Comparison of ENCODE assay signal across 8 cellular contexts in the genomic region with DNA sequence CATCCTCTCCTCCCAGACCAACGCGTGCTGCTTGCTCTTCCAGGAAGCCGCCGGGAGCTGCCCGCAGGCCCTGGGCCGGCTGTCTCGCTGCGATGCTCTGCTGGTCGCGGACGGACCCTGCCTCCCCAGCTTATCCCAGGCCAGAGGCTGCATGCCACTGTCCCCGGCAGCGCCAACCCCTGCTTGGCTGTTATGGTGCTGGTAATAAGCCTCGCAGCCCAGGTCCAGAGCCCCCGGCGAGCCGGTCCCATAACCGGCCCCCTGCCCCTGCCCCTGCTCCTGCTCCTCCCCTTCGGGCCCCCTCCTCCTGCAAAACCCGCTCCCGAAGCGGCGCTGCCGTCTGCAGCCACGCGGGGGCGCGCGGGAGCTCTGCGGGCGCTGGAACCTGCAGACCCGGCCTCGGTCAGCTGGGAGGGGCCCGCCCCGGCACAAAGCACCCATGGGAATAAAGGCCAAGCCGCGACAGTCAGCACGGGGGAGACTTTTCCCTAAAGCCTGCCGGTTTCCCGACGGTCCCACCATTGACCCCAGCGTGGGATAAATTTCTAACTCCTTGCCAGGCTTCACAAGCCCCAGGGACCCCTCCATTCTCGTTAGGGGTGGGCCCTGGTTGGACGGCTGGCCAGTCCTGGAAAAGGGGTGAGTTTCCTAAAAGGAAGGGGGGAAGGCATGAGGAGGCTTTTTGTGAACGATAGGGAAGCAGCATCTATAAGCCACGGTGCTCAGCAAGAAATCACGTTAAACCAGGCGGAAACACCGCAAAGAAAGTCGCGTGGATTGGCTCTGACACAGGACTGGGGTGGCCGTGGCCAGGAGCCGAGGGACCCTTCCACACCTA. TPM values are rescaled to one million over a fixed set of nuclear protein-coding genes. Genes with fewer than 3 reads are reported as not detected.
A peak's percentile ranks its signal among the peaks of the same experiment; 100 is the strongest.
DNase-seq lines count a peak whose midpoint lies in the region; ATAC-seq, FAIRE-seq and TF ChIP-seq lines count a peak whose summit lies in the region.

No MANE protein-coding gene starts in this region.

- no peak for TF ChIP-seq POLR2A in H54 (IDR thresholded peaks at IDR 0.05; ENCODE audit: low read depth, low read length)

- no peaks in the 10 kb centered on the region for H3K9me3 Mint-ChIP-seq in activated CD4-positive, alpha-beta memory T cell treated with anti-CD3 and anti-CD28 coated beads for 36 hours

- no peak overlapping the region for H3K4me3 ChIP-seq in AG09309 (ENCODE audit: control insufficient read depth, low read depth, low read length)
- no peak overlapping the region for H3K4me3 ChIP-seq in effector memory CD4-positive, alpha-beta T cell (ENCODE audit: insufficient read depth, low read depth, low read length, poor library complexity, severe bottlenecking)

- POLR2A ChIA-PET in activated CD4-positive, alpha-beta memory T cell treated with anti-CD3 and anti-CD28 coated beads for 36 hours (lab: Charles Lee): no interaction called here

- DNase-seq in AG09309 (ENCODE audit: low read depth) (no peak), H54 (ENCODE audit: insufficient read length, low spot score) (peak; percentile 86), NCI-H748 (lab: John Stamatoyannopoulos, UW; ENCODE audit: unreplicated experiment) (peak; percentile 63), medulla oblongata (ENCODE audit: extremely low spot score) (peak; percentile 70)
- peak; percentile 81 for DNase-seq in activated CD4-positive, alpha-beta memory T cell treated with anti-CD3 and anti-CD28 coated beads for 36 hours
- peak; percentile 50 to 62 (median 51) for DNase-seq in effector memory CD4-positive, alpha-beta T cell
- DNase-seq in stimulated activated CD8-positive, alpha-beta memory T cell treated with anti-CD3 and anti-CD28 coated beads, Interleukin-15, amount 100 ng/mL, for 1 hour (ENCODE audit: low read depth): peak; percentile 51

- peak; percentile 80 for TF ChIP-seq CTCF in AG09309 (IDR thresholded peaks at IDR 0.05; ENCODE audit: control insufficient read depth, insufficient read depth, low read depth, low read length, missing control alignments)

- no peak for ATAC-seq in GM19351 (IDR thresholded peaks at IDR 0.05; ENCODE audit: unreplicated experiment)

- no peak overlapping the region for H3K27ac Mint-ChIP-seq in activated CD4-positive, alpha-beta memory T cell treated with anti-CD3 and anti-CD28 coated beads for 36 hours

- no peak overlapping the region for H3K4me3 Mint-ChIP-seq in activated CD4-positive, alpha-beta memory T cell treated with anti-CD3 and anti-CD28 coated beads for 36 hours

- intact Hi-C loops in activated CD4-positive, alpha-beta memory T cell treated with anti-CD3 and anti-CD28 coated beads for 36 hours (cut with micrococcal nuclease): no loop called here

- peaks cover 11% of the 10 kb centered on the region for H3K4me1 Mint-ChIP-seq in activated CD4-positive, alpha-beta memory T cell treated with anti-CD3 and anti-CD28 coated beads for 36 hours (ENCODE audit: low read depth)

- no peaks in the 10 kb centered on the region for H3K9me3 ChIP-seq in effector memory CD4-positive, alpha-beta T cell (ENCODE audit: control insufficient read depth, low read length)

- no peaks in the 10 kb centered on the region for H3K36me3 Mint-ChIP-seq in activated CD4-positive, alpha-beta memory T cell treated with anti-CD3 and anti-CD28 coated beads for 36 hours

- H3K27ac ChIP-seq in effector memory CD4-positive, alpha-beta T cell (ENCODE audit: insufficient read depth, low read length, poor library complexity, severe bottlenecking): no peak overlapping the region

- peaks cover 33% of the 10 kb centered on the region for H3K27me3 Mint-ChIP-seq in activated CD4-positive, alpha-beta memory T cell treated with anti-CD3 and anti-CD28 coated beads for 36 hours

- no peak for FAIRE-seq in H54 (lab: Jason Lieb, UNC)

- CTCF ChIA-PET in activated CD4-positive, alpha-beta memory T cell treated with anti-CD3 and anti-CD28 coated beads for 36 hours (lab: Charles Lee): interaction anchor here (0.6 to 2.8 kb wide), 27 partner anchors 9 to 266 kb away, joined by 3 to 11 read pairs (median 3); a partner anchor contains a TSS

- H3K4me1 ChIP-seq in effector memory CD4-positive, alpha-beta T cell (ENCODE audit: control insufficient read depth, insufficient read depth, low read length, poor library complexity, severe bottlenecking): peaks cover 13% of the 10 kb centered on the region

- H3K27me3 ChIP-seq in effector memory CD4-positive, alpha-beta T cell (replicated peaks; ENCODE audit: control insufficient read depth, insufficient read depth, low read length, poor library complexity, severe bottlenecking): peaks cover 17% of the 10 kb centered on the region

- no peaks in the 10 kb centered on the region for H3K36me3 ChIP-seq in effector memory CD4-positive, alpha-beta T cell (ENCODE audit: control insufficient read depth, insufficient read depth, low read length)

RNA-seq across cellular contexts. Expression of a gene that starts 11.2 kb away (rescaled TPM):
- total RNA-seq in activated CD4-positive, alpha-beta memory T cell treated with anti-CD3 and anti-CD28 coated beads for 36 hours: under 1 TPM in 1 of 2 experiments, not detected in 1; 0.10 TPM

RNA-seq across cellular contexts. Expression of a gene that starts 36.0 kb away (rescaled TPM):
- 1 to 10 TPM; 2.5 to 3.1 TPM for total RNA-seq in activated CD4-positive, alpha-beta memory T cell treated with anti-CD3 and anti-CD28 coated beads for 36 hours

RNA-seq across cellular contexts. Expression of a gene that starts 54.9 kb away (rescaled TPM):
- total RNA-seq in activated CD4-positive, alpha-beta memory T cell treated with anti-CD3 and anti-CD28 coated beads for 36 hours: 1 to 10 TPM; 4.5 to 4.6 TPM
